In genomic region chr10:11009471-11010308, GRCh38 we compare ENCODE assay signal across 19 cellular contexts. TPM values are rescaled to one million over a fixed set of nuclear protein-coding genes. Genes with fewer than 3 reads are reported as not detected.
A peak's percentile ranks its signal among the peaks of the same experiment; 100 is the strongest.
DNase-seq lines count a peak whose midpoint lies in the region; ATAC-seq and TF ChIP-seq lines count a peak whose summit lies in the region.
"Had no signal": no experiment of that assay in that cellular context is flagged by ENCODE, and none has a peak within 500 bp of the region (broad histone marks: within the 10 kb centered on the region; RNA-seq: fewer than 3 reads in every experiment).

No MANE protein-coding gene starts in this region.

- intact Hi-C loops in activated CD8-positive, alpha-beta T cell treated with anti-CD3 and anti-CD28 coated beads for 36 hours (cut with micrococcal nuclease), result no loop called here
- intact Hi-C loops in lower lobe of right lung (cut with DNase I), result no loop called here

- H3K27ac Mint-ChIP-seq in activated T-cell treated with anti-CD3 and anti-CD28 coated beads, Interleukin-2, amount 50 U/mL, for 24 hours, result peak overlapping the region; percentile 2
- no peak overlapping the region for H3K27ac Mint-ChIP-seq in activated CD8-positive, alpha-beta T cell treated with anti-CD3 and anti-CD28 coated beads for 36 hours
- H3K27ac Mint-ChIP-seq: endodermal cell; HFFc6; natural killer cell treated with Interleukin-12 subunit alpha and Interleukin-12 subunit beta and Interleukin-15 and Interleukin-18, amount 100 ng/mL, for 72 hours had no signal

- H3K27me3 ChIP-seq in skeletal muscle tissue (ENCODE audit: control insufficient read depth in 3 of 3, insufficient read depth in 3 of 3, low read length in 3 of 3) (peaks cover 4 to 38% (median 17%) of the 10 kb centered on the region in 3 donors), lower lobe of right lung (ENCODE audit: low read depth) (no peaks in the 10 kb centered on the region)
- H3K27me3 ChIP-seq: right lobe of liver had no signal

- peak overlapping the region; percentile 87 for H3K27ac ChIP-seq in skeletal muscle tissue (ENCODE audit: low read depth, low read length)
- H3K27ac ChIP-seq in lower lobe of right lung, result no peak overlapping the region
- H3K27ac ChIP-seq: body of pancreas, heart right ventricle, right lobe of liver had no signal

- H3K4me1 ChIP-seq in skeletal muscle tissue (ENCODE audit: control insufficient read depth in 3 of 3, insufficient read depth in 3 of 3, low read length in 3 of 3), result peaks cover 12 to 27% (median 15%) of the 10 kb centered on the region in 3 donors
- H3K4me1 ChIP-seq in lower lobe of right lung, result peaks cover 21% of the 10 kb centered on the region
- H3K4me1 ChIP-seq: body of pancreas, right lobe of liver had no signal

- DNase-seq in activated T-cell treated with anti-CD3 and anti-CD28 coated beads, Interleukin-2, amount 50 U/mL, for 24 hours, result no peak
- DNase-seq in activated T-cell treated with anti-CD3 and anti-CD28 coated beads for 4 hours (no peak), fibroblast of the aortic adventitia (ENCODE audit: low read depth) (peak; percentile 52), lower lobe of right lung (no peak), NCI-H2171 treated with DMSO at 0.1 percent for 48 hours (lab: John Stamatoyannopoulos, UW) (no peak)
- peak; percentile 10 for DNase-seq in activated CD8-positive, alpha-beta T cell treated with anti-CD3 and anti-CD28 coated beads for 36 hours
- no peak for DNase-seq in stimulated activated CD8-positive, alpha-beta memory T cell treated with anti-CD3 and anti-CD28 coated beads, Interleukin-4, amount 100 ng/mL, for 48 hours
- DNase-seq: body of pancreas, DMS 273 treated with DMSO at 0.1 percent for 48 hours, endodermal cell, heart right ventricle, HFFc6, left cardiac atrium, NCI-H345, right lobe of liver, SK-N-SH had no signal

- ATAC-seq in activated CD8-positive, alpha-beta T cell treated with anti-CD3 and anti-CD28 coated beads for 36 hours, result peak; percentile 65
- no peak for ATAC-seq in lower lobe of right lung
- ATAC-seq: body of pancreas; natural killer cell treated with Interleukin-12 subunit alpha and Interleukin-12 subunit beta and Interleukin-15 and Interleukin-18, amount 100 ng/mL, for 72 hours; right lobe of liver had no signal

- H3K4me3 ChIP-seq in fibroblast of the aortic adventitia (ENCODE audit: low read depth, low read length) (no peak overlapping the region), skeletal muscle tissue (ENCODE audit: low read length in 3 of 3) (no peak overlapping the region), lower lobe of right lung (no peak overlapping the region)
- H3K4me3 ChIP-seq: body of pancreas, heart right ventricle, right lobe of liver had no signal

- CTCF ChIA-PET in activated CD8-positive, alpha-beta T cell treated with anti-CD3 and anti-CD28 coated beads for 36 hours (lab: Charles Lee), result no interaction called here

- H3K4me3 Mint-ChIP-seq in activated T-cell treated with anti-CD3 and anti-CD28 coated beads, Interleukin-2, amount 50 U/mL, for 24 hours, result no peak overlapping the region
- no peak overlapping the region for H3K4me3 Mint-ChIP-seq in activated CD8-positive, alpha-beta T cell treated with anti-CD3 and anti-CD28 coated beads for 36 hours
- H3K4me3 Mint-ChIP-seq: endodermal cell; HFFc6; natural killer cell treated with Interleukin-12 subunit alpha and Interleukin-12 subunit beta and Interleukin-15 and Interleukin-18, amount 100 ng/mL, for 72 hours had no signal

- H3K4me1 Mint-ChIP-seq in activated T-cell treated with anti-CD3 and anti-CD28 coated beads, Interleukin-2, amount 50 U/mL, for 24 hours (ENCODE audit: low read depth), result peaks cover 26% of the 10 kb centered on the region
- H3K4me1 Mint-ChIP-seq in activated CD8-positive, alpha-beta T cell treated with anti-CD3 and anti-CD28 coated beads for 36 hours (ENCODE audit: low read depth), result peaks cover 6% of the 10 kb centered on the region

- TF ChIP-seq CTCF in activated CD8-positive, alpha-beta T cell treated with anti-CD3 and anti-CD28 coated beads for 36 hours (IDR thresholded peaks at IDR 0.05), result no peak
- TF ChIP-seq CTCF in fibroblast of the aortic adventitia (IDR thresholded peaks at IDR 0.05; ENCODE audit: insufficient read depth, low read length), result no peak
- TF ChIP-seq CTCF in lower lobe of right lung (IDR thresholded peaks at IDR 0.05), result no peak

- H3K9me3 ChIP-seq in skeletal muscle tissue (ENCODE audit: control insufficient read depth in 3 of 3, low read length in 3 of 3) (no peaks in the 10 kb centered on the region), lower lobe of right lung (no peaks in the 10 kb centered on the region)
- H3K9me3 ChIP-seq: body of pancreas, heart right ventricle, right lobe of liver, SK-N-SH had no signal

- H3K27me3 Mint-ChIP-seq in activated T-cell treated with anti-CD3 and anti-CD28 coated beads, Interleukin-2, amount 50 U/mL, for 24 hours, result peaks cover 94% of the 10 kb centered on the region
- H3K27me3 Mint-ChIP-seq in activated CD8-positive, alpha-beta T cell treated with anti-CD3 and anti-CD28 coated beads for 36 hours, result peaks cover 57% of the 10 kb centered on the region

- POLR2A ChIA-PET in activated CD8-positive, alpha-beta T cell treated with anti-CD3 and anti-CD28 coated beads for 36 hours (lab: Charles Lee), result no interaction called here

- no peak overlapping the region for H3K9ac ChIP-seq in skeletal muscle tissue (ENCODE audit: low read depth in 1 of 3, low read length in 3 of 3)
- H3K9ac ChIP-seq: SK-N-SH had no signal

- H3K36me3 Mint-ChIP-seq in activated T-cell treated with anti-CD3 and anti-CD28 coated beads, Interleukin-2, amount 50 U/mL, for 24 hours (ENCODE audit: low read depth), result no peaks in the 10 kb centered on the region
- H3K36me3 Mint-ChIP-seq in activated CD8-positive, alpha-beta T cell treated with anti-CD3 and anti-CD28 coated beads for 36 hours (ENCODE audit: low read depth), result no peaks in the 10 kb centered on the region
- H3K36me3 Mint-ChIP-seq: natural killer cell treated with Interleukin-12 subunit alpha and Interleukin-12 subunit beta and Interleukin-15 and Interleukin-18, amount 100 ng/mL, for 72 hours had no signal

- H3K9me3 Mint-ChIP-seq in activated T-cell treated with anti-CD3 and anti-CD28 coated beads, Interleukin-2, amount 50 U/mL, for 24 hours, result no peaks in the 10 kb centered on the region
- no peaks in the 10 kb centered on the region for H3K9me3 Mint-ChIP-seq in activated CD8-positive, alpha-beta T cell treated with anti-CD3 and anti-CD28 coated beads for 36 hours
- H3K9me3 Mint-ChIP-seq: endodermal cell; HFFc6; natural killer cell treated with Interleukin-12 subunit alpha and Interleukin-12 subunit beta and Interleukin-15 and Interleukin-18, amount 100 ng/mL, for 72 hours had no signal

- H3K36me3 ChIP-seq in skeletal muscle tissue (ENCODE audit: control insufficient read depth in 3 of 3, insufficient read depth in 3 of 3, low read length in 3 of 3) (no peaks in the 10 kb centered on the region), lower lobe of right lung (no peaks in the 10 kb centered on the region)
- H3K36me3 ChIP-seq: heart right ventricle, right lobe of liver had no signal

RNA-seq across cellular contexts. Expression of gene CELF2, which starts 8.0 kb away (rescaled TPM):
- total RNA-seq in activated CD8-positive, alpha-beta T cell treated with anti-CD3 and anti-CD28 coated beads for 36 hours, result 100 to 1,000 TPM; 132 to 133 TPM
- total RNA-seq in fibroblast of the aortic adventitia (ENCODE audit: low replicate concordance) (21.9 and 42.8 TPM in 2 replicates), skeletal muscle tissue (31.8 TPM), lower lobe of right lung (106 TPM)
- total RNA-seq: HT-29 had no signal

Comparison
In these comparisons a context has a peak if more than half of its experiments do, and no peak if none do; other contexts are left out.
1. DNase-seq: peak in activated CD8-positive, alpha-beta T cell treated with anti-CD3 and anti-CD28 coated beads for 36 hours (single experiment) and fibroblast of the aortic adventitia (single experiment); none in activated T-cell treated with anti-CD3 and anti-CD28 coated beads, Interleukin-2, amount 50 U/mL, for 24 hours (single experiment), activated T-cell treated with anti-CD3 and anti-CD28 coated beads for 4 hours (single experiment), stimulated activated CD8-positive, alpha-beta memory T cell treated with anti-CD3 and anti-CD28 coated beads, Interleukin-4, amount 100 ng/mL, for 48 hours (single experiment), lower lobe of right lung (single experiment) and NCI-H2171 treated with DMSO at 0.1 percent for 48 hours (single experiment).